In genomic region chr7:84668116-84668515, GRCh38 we compare ENCODE assay signal across 39 cellular contexts.
"Had no signal": no experiment of that assay in that cellular context is flagged by ENCODE, and none has a peak within 500 bp of the region (broad histone marks: within the 10 kb centered on the region; RNA-seq: fewer than 3 reads in every experiment).

No MANE protein-coding gene starts in this region.

- H3K9me3 ChIP-seq: adrenal gland had no signal

- H3K4me3 ChIP-seq: adrenal gland, cardiac muscle cell had no signal

- DNase-seq: activated CD4-positive, alpha-beta memory T cell treated with anti-CD3 and anti-CD28 coated beads, Interleukin-2, amount 10 ng/mL, durations not matched to agents 7 days and 5 days; activated CD4-positive, alpha-beta T cell treated with anti-CD3 and anti-CD28 coated beads for 1 hour; activated CD4-positive, alpha-beta T cell treated with anti-CD3 and anti-CD28 coated beads for 36 hours; activated CD4-positive, alpha-beta T cell treated with anti-CD3 and anti-CD28 coated beads for 48 hours; activated CD4-positive, alpha-beta T cell treated with anti-CD3 and anti-CD28 coated beads, Interleukin-2, amount 10 ng/mL, durations not matched to agents 7 days and 5 days; activated CD4-positive, alpha-beta T cell treated with anti-CD3 and anti-CD28 coated beads, Interleukin-2, amount 50 U/mL, for 48 hours; activated CD4-positive, CD25-positive, alpha-beta regulatory T cell; activated CD8-positive, alpha-beta memory T cell treated with anti-CD3 and anti-CD28 coated beads for 24 hours; activated CD8-positive, alpha-beta memory T cell treated with anti-CD3 and anti-CD28 coated beads, Interleukin-2, amount 10 ng/mL, durations not matched to agents 7 days and 5 days; activated CD8-positive, alpha-beta memory T cell treated with anti-CD3 and anti-CD28 coated beads, Interleukin-2, amount 50 U/mL, for 48 hours; activated CD8-positive, alpha-beta T cell treated with anti-CD3 and anti-CD28 coated beads, Interleukin-2, amount 10 ng/mL, durations not matched to agents 7 days and 5 days; activated effector memory CD4-positive, alpha-beta T cell treated with Interleukin-2 at 50 U/mL for 16 hours; activated gamma-delta T cell; activated naive CD4-positive, alpha-beta T cell treated with anti-CD3 and anti-CD28 coated beads for 36 hours; activated naive CD4-positive, alpha-beta T cell treated with anti-CD3 and anti-CD28 coated beads, Interleukin-2, amount 50 U/mL, for 16 hours; activated naive CD8-positive, alpha-beta T cell treated with anti-CD3 and anti-CD28 coated beads for 36 hours; activated T-cell treated with anti-CD3 and anti-CD28 coated beads, Interleukin-2, amount 50 U/mL, for 24 hours; activated T-cell treated with anti-CD3 and anti-CD28 coated beads, Interleukin-2, amount 50 U/mL, for 48 hours; adrenal gland; amniotic stem cell; aorta; caudate nucleus; cerebellar nuclear complex; SW 1271; T-helper 1 cell; T-helper 2 cell; T-helper 9 cell; WERI-Rb-1 had no signal

- ATAC-seq: activated CD4-positive, alpha-beta T cell treated with anti-CD3 and anti-CD28 coated beads for 36 hours; activated CD4-positive, CD25-positive, alpha-beta regulatory T cell treated with anti-CD3 and anti-CD28 coated beads, Interleukin-2, amount 50 U/mL, for 24 hours; activated CD8-positive, alpha-beta memory T cell treated with anti-CD3 and anti-CD28 coated beads, Interleukin-2, amount 10 ng/mL, durations not matched to agents 7 days and 5 days; activated CD8-positive, alpha-beta T cell treated with anti-CD3 and anti-CD28 coated beads, Interleukin-2, amount 10 ng/mL, durations not matched to agents 7 days and 5 days; activated naive CD4-positive, alpha-beta T cell treated with anti-CD3 and anti-CD28 coated beads, Interleukin-2, amount 50 U/mL, for 72 hours; WTC11 had no signal

- H3K27me3 Mint-ChIP-seq: activated CD4-positive, alpha-beta memory T cell treated with anti-CD3 and anti-CD28 coated beads, Interleukin-2, amount 10 ng/mL, durations not matched to agents 7 days and 5 days; activated CD4-positive, alpha-beta T cell treated with anti-CD3 and anti-CD28 coated beads for 36 hours; activated CD4-positive, alpha-beta T cell treated with anti-CD3 and anti-CD28 coated beads, Interleukin-2, amount 10 ng/mL, durations not matched to agents 7 days and 5 days; activated CD8-positive, alpha-beta memory T cell treated with anti-CD3 and anti-CD28 coated beads, Interleukin-2, amount 10 ng/mL, durations not matched to agents 7 days and 5 days; activated naive CD8-positive, alpha-beta T cell treated with anti-CD3 and anti-CD28 coated beads for 36 hours; activated T-cell treated with anti-CD3 and anti-CD28 coated beads, Interleukin-2, amount 50 U/mL, for 24 hours; brain; central memory CD8-positive, alpha-beta T cell had no signal

- H3K27ac ChIP-seq: adrenal gland, cardiac muscle cell, WERI-Rb-1 had no signal

- FAIRE-seq: bronchial epithelial cell, TTC549 had no signal

- H3K27ac Mint-ChIP-seq: activated CD4-positive, alpha-beta memory T cell treated with anti-CD3 and anti-CD28 coated beads, Interleukin-2, amount 10 ng/mL, durations not matched to agents 7 days and 5 days; activated CD4-positive, alpha-beta T cell treated with anti-CD3 and anti-CD28 coated beads for 36 hours; activated CD4-positive, alpha-beta T cell treated with anti-CD3 and anti-CD28 coated beads, Interleukin-2, amount 10 ng/mL, durations not matched to agents 7 days and 5 days; activated CD8-positive, alpha-beta memory T cell treated with anti-CD3 and anti-CD28 coated beads, Interleukin-2, amount 10 ng/mL, durations not matched to agents 7 days and 5 days; activated CD8-positive, alpha-beta T cell treated with anti-CD3 and anti-CD28 coated beads, Interleukin-2, amount 10 ng/mL, durations not matched to agents 7 days and 5 days; activated naive CD4-positive, alpha-beta T cell treated with anti-CD3 and anti-CD28 coated beads for 36 hours; activated naive CD4-positive, alpha-beta T cell treated with anti-CD3 and anti-CD28 coated beads, Interleukin-2, amount 50 U/mL, for 72 hours; activated naive CD8-positive, alpha-beta T cell treated with anti-CD3 and anti-CD28 coated beads for 36 hours; activated T-cell treated with anti-CD3 and anti-CD28 coated beads, Interleukin-2, amount 50 U/mL, for 24 hours; activated T-helper 2 cell treated with anti-CD3 and anti-CD28 coated beads, Interferon-gamma antibody, Interleukin-2, Interleukin-4, amounts not matched to agents 10 μg/mL and 5 μg/mL and 100 μg/mL, durations not matched to agents 14 hours and 24 hours and 36 hours; T-helper 1 cell treated with Interleukin-12 subunit alpha and Interleukin-12 subunit beta and Interleukin-4 antibody, amounts not matched to agents 30 μg/mL and 1 μg/mL, for 36 hours; T-helper 2 cell treated with Interferon-gamma antibody and Interleukin-4, amounts not matched to agents 5 μg/mL and 100 μg/mL, for 36 hours; WTC11 had no signal

- H3K27me3 ChIP-seq: adrenal gland, cardiac muscle cell had no signal

- H3K36me3 ChIP-seq: adrenal gland, cardiac muscle cell, WERI-Rb-1 had no signal

- H3K9me3 Mint-ChIP-seq: activated CD4-positive, alpha-beta memory T cell treated with anti-CD3 and anti-CD28 coated beads, Interleukin-2, amount 10 ng/mL, durations not matched to agents 7 days and 5 days; activated CD4-positive, alpha-beta T cell treated with anti-CD3 and anti-CD28 coated beads, Interleukin-2, amount 10 ng/mL, durations not matched to agents 7 days and 5 days; activated naive CD4-positive, alpha-beta T cell treated with anti-CD3 and anti-CD28 coated beads for 36 hours; activated naive CD4-positive, alpha-beta T cell treated with anti-CD3 and anti-CD28 coated beads, Interleukin-2, amount 50 U/mL, for 72 hours; activated naive CD8-positive, alpha-beta T cell treated with anti-CD3 and anti-CD28 coated beads for 36 hours; activated T-cell treated with anti-CD3 and anti-CD28 coated beads, Interleukin-2, amount 50 U/mL, for 24 hours; activated T-helper 2 cell treated with anti-CD3 and anti-CD28 coated beads, Interferon-gamma antibody, Interleukin-2, Interleukin-4, amounts not matched to agents 10 μg/mL and 5 μg/mL and 100 μg/mL, durations not matched to agents 14 hours and 24 hours and 36 hours; brain; T-helper 1 cell treated with Interleukin-12 subunit alpha and Interleukin-12 subunit beta and Interleukin-4 antibody, amounts not matched to agents 30 μg/mL and 1 μg/mL, for 36 hours; T-helper 2 cell treated with Interferon-gamma antibody and Interleukin-4, amounts not matched to agents 5 μg/mL and 100 μg/mL, for 36 hours; WTC11 had no signal

- H3K4me3 Mint-ChIP-seq: activated CD4-positive, alpha-beta memory T cell treated with anti-CD3 and anti-CD28 coated beads, Interleukin-2, amount 10 ng/mL, durations not matched to agents 7 days and 5 days; activated CD4-positive, alpha-beta T cell treated with anti-CD3 and anti-CD28 coated beads for 36 hours; activated CD4-positive, alpha-beta T cell treated with anti-CD3 and anti-CD28 coated beads, Interleukin-2, amount 10 ng/mL, durations not matched to agents 7 days and 5 days; activated CD8-positive, alpha-beta memory T cell treated with anti-CD3 and anti-CD28 coated beads, Interleukin-2, amount 10 ng/mL, durations not matched to agents 7 days and 5 days; activated CD8-positive, alpha-beta T cell treated with anti-CD3 and anti-CD28 coated beads, Interleukin-2, amount 10 ng/mL, durations not matched to agents 7 days and 5 days; activated naive CD4-positive, alpha-beta T cell treated with anti-CD3 and anti-CD28 coated beads for 36 hours; activated naive CD8-positive, alpha-beta T cell treated with anti-CD3 and anti-CD28 coated beads for 36 hours; activated T-cell treated with anti-CD3 and anti-CD28 coated beads, Interleukin-2, amount 50 U/mL, for 24 hours; brain; central memory CD8-positive, alpha-beta T cell; T-helper 1 cell treated with Interleukin-12 subunit alpha and Interleukin-12 subunit beta and Interleukin-4 antibody, amounts not matched to agents 30 μg/mL and 1 μg/mL, for 36 hours; T-helper 2 cell treated with Interferon-gamma antibody and Interleukin-4, amounts not matched to agents 5 μg/mL and 100 μg/mL, for 36 hours; WTC11 had no signal

- H3K4me1 ChIP-seq: adrenal gland had no signal

- H3K4me1 Mint-ChIP-seq: activated CD4-positive, alpha-beta memory T cell treated with anti-CD3 and anti-CD28 coated beads, Interleukin-2, amount 10 ng/mL, durations not matched to agents 7 days and 5 days; activated CD4-positive, alpha-beta T cell treated with anti-CD3 and anti-CD28 coated beads for 36 hours; activated CD4-positive, alpha-beta T cell treated with anti-CD3 and anti-CD28 coated beads, Interleukin-2, amount 10 ng/mL, durations not matched to agents 7 days and 5 days; activated CD8-positive, alpha-beta memory T cell treated with anti-CD3 and anti-CD28 coated beads, Interleukin-2, amount 10 ng/mL, durations not matched to agents 7 days and 5 days; central memory CD8-positive, alpha-beta T cell had no signal

- H3K36me3 Mint-ChIP-seq: activated CD8-positive, alpha-beta memory T cell treated with anti-CD3 and anti-CD28 coated beads, Interleukin-2, amount 10 ng/mL, durations not matched to agents 7 days and 5 days; activated naive CD4-positive, alpha-beta T cell treated with anti-CD3 and anti-CD28 coated beads, Interleukin-2, amount 50 U/mL, for 72 hours; activated naive CD8-positive, alpha-beta T cell treated with anti-CD3 and anti-CD28 coated beads for 36 hours; brain; WTC11 had no signal
